ENCODE assay signal across 11 cellular contexts in the genomic region with DNA sequence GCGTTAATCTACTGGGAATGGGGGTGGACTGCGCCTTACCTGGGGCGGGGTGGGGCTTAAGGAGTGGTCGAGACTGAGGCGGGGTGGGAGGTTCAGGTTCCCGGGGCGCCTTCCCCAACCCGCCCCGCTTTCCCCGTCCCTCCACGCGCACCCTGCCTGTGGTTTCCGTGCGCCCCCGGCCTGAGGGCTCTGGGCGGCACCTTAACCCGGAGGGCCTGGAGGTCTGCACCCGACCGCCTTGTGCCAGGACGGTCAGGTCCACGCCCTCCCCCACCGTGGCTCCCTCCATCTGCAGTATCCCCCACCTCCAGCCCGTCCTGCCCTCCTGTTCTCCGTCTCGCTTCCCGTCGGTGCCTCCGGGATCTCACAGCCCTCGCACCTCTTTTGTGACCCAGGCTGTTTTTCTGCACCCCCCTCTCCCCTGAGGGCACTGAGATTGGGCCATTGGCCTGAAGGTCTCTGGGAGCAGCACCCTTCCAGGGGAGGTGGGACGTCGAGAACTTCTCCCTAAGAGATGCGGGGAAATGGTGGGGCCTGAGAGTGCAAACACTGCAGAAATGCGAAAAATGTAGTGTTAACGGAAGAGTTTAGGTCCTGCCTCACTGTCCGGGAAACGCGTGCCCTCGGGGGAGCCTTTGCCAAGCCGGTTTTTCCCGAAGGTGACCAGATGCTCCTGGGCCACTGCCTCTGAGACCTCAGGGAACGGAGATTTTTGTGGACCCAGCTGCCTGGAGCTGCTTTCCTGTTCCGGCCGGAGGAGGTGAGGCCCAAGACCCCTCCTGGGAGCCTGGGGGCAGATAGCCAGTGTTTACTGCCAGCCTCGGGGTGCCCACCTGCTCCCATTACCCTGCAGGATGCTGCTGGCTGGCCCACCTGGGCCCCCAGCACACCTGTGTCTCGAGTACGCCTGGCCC. TPM values are rescaled to one million over a fixed set of nuclear protein-coding genes. Genes with fewer than 3 reads are reported as not detected.
DNase-seq lines count a peak whose midpoint lies in the region; ATAC-seq and TF ChIP-seq lines count a peak whose summit lies in the region.
"Had no signal": no experiment of that assay in that cellular context is flagged by ENCODE, and none has a peak within 500 bp of the region (broad histone marks: within the 10 kb centered on the region; RNA-seq: fewer than 3 reads in every experiment).

No MANE protein-coding gene starts in this region.

- no CpG with 5 or more reads among the region's 46 CpGs for WGBS in iPS DF 6.9 (ENCODE audit: insufficient coverage, insufficient read length)
- no CpG with 5 or more reads among the region's 46 CpGs for WGBS in trophoblast cell (ENCODE audit: extremely low coverage, insufficient coverage, insufficient read length)
- WGBS in gastroesophageal sphincter (ENCODE audit: low coverage in 1 of 2), 2 donors: 18% methylated on average over 9 of the region's 46 CpGs; no CpG with 5 or more reads in 1 of the 2 donors

- POLR2A ChIA-PET in Caco-2 (lab: Charles Lee): no interaction called here
- POLR2A ChIA-PET in CD4-positive, alpha-beta memory T cell (lab: Charles Lee; ENCODE audit: partially characterized antibody): no interaction called here

- H3K9me3 ChIP-seq in Caco-2 (no peaks in the 10 kb centered on the region), iPS DF 6.9 (ENCODE audit: control insufficient read depth, insufficient read depth, low read length) (no peaks in the 10 kb centered on the region), trophoblast cell (ENCODE audit: insufficient read depth, low read depth, low read length) (peaks cover 15% of the 10 kb centered on the region), gastroesophageal sphincter (no peaks in the 10 kb centered on the region)
- H3K9me3 ChIP-seq in CD4-positive, alpha-beta memory T cell (ENCODE audit: control insufficient read depth in 1 of 2, low read length in 2 of 2): no peaks in the 10 kb centered on the region

- ATAC-seq in GM21717 (IDR thresholded peaks at IDR 0.05; ENCODE audit: unreplicated experiment): no peak
- no peak for ATAC-seq in HG03469 (IDR thresholded peaks at IDR 0.05; ENCODE audit: unreplicated experiment)
- ATAC-seq in gastroesophageal sphincter: no peak
- ATAC-seq: SK-N-SH treated with all-trans-retinoic acid at 6 μM for 48 hours had no signal

- BruUV-seq in Caco-2 (replicated peaks; lab: Mats Ljungman, UMichigan): TSS peak; percentile 15

- H3K9ac ChIP-seq in trophoblast cell (ENCODE audit: low read length): no peak overlapping the region

- no peak overlapping the region for H4K12ac ChIP-seq in trophoblast cell (ENCODE audit: low read depth, low read length)

- no peak overlapping the region for H2AFZ ChIP-seq in trophoblast cell (ENCODE audit: insufficient read depth, low read length, poor library complexity)

- H3K36me3 ChIP-seq in Caco-2 (ENCODE audit: control insufficient read depth, insufficient read depth, low read length) (peaks cover 3% of the 10 kb centered on the region), iPS DF 6.9 (ENCODE audit: control insufficient read depth, insufficient read depth, low read length) (no peaks in the 10 kb centered on the region), trophoblast cell (ENCODE audit: control insufficient read depth in 1 of 2, insufficient read depth in 2 of 2, low read length in 2 of 2) (no peaks in the 10 kb centered on the region), gastroesophageal sphincter (no peaks in the 10 kb centered on the region)
- H3K36me3 ChIP-seq in CD4-positive, alpha-beta memory T cell (ENCODE audit: insufficient read depth, low read length): no peaks in the 10 kb centered on the region

- H3K4me1 Mint-ChIP-seq in Caco-2 (ENCODE audit: low read depth, unreplicated experiment): peaks cover 10% of the 10 kb centered on the region
- H3K4me1 Mint-ChIP-seq in CD4-positive, alpha-beta memory T cell: peaks cover under 1 to 15% (median 7%) of the 10 kb centered on the region in 4 donors

- H3K4me3 Mint-ChIP-seq in Caco-2 (ENCODE audit: unreplicated experiment): peak overlapping the region; percentile 67
- peak overlapping the region in 4 of 8 donors; percentile 31 to 54 (median 36) for H3K4me3 Mint-ChIP-seq in CD4-positive, alpha-beta memory T cell

- H3K27me3 ChIP-seq in Caco-2 (replicated peaks; ENCODE audit: control insufficient read depth, insufficient read depth, low read length) (no peaks in the 10 kb centered on the region), iPS DF 6.9 (ENCODE audit: control insufficient read depth, insufficient read depth, low read length) (peaks cover 40% of the 10 kb centered on the region), trophoblast cell (ENCODE audit: insufficient read depth, low read length) (peaks cover 36% of the 10 kb centered on the region), gastroesophageal sphincter (peaks cover 95% of the 10 kb centered on the region)
- H3K27me3 ChIP-seq in CD4-positive, alpha-beta memory T cell (ENCODE audit: insufficient read depth, low read length): peaks cover 11% of the 10 kb centered on the region

- no peaks in the 10 kb centered on the region for H3K9me3 Mint-ChIP-seq in Caco-2 (ENCODE audit: unreplicated experiment)
- H3K9me3 Mint-ChIP-seq in CD4-positive, alpha-beta memory T cell: peaks cover 0 to 2% (median 0%) of the 10 kb centered on the region in 8 donors

- H3K4me2 ChIP-seq in trophoblast cell (ENCODE audit: low read length): no peak overlapping the region

- H3K27ac ChIP-seq in iPS DF 6.9 (ENCODE audit: low read length): no peak overlapping the region
- no peak overlapping the region for H3K27ac ChIP-seq in trophoblast cell (ENCODE audit: low read depth, low read length)
- no peak overlapping the region for H3K27ac ChIP-seq in gastroesophageal sphincter
- no peak overlapping the region for H3K27ac ChIP-seq in CD4-positive, alpha-beta memory T cell (ENCODE audit: low read depth, low read length)

- H3K4me3 ChIP-seq in Caco-2 (ENCODE audit: low read depth, low read length) (no peak overlapping the region), iPS DF 6.9 (ENCODE audit: low read length) (peak overlapping the region; percentile 8; the same call in 1 of the 2 replicates), trophoblast cell (ENCODE audit: low read depth, low read length) (no peak overlapping the region), gastroesophageal sphincter (peak overlapping the region in 1 of 2 donors; percentile 52)
- no peak overlapping the region for H3K4me3 ChIP-seq in CD4-positive, alpha-beta memory T cell (ENCODE audit: low read length in 2 of 2)

- H3K79me1 ChIP-seq in trophoblast cell (ENCODE audit: low read length): no peaks in the 10 kb centered on the region

- H2BK5ac ChIP-seq in trophoblast cell (ENCODE audit: low read depth, low read length, poor library complexity): no peak overlapping the region

- H3K23ac ChIP-seq in trophoblast cell (ENCODE audit: low read length): no peak overlapping the region

- no peak for TF ChIP-seq POLR2A in gastroesophageal sphincter (IDR thresholded peaks at IDR 0.05)

- peaks cover 24% of the 10 kb centered on the region for H3K36me3 Mint-ChIP-seq in Caco-2 (ENCODE audit: insufficient read depth, unreplicated experiment)
- H3K36me3 Mint-ChIP-seq in CD4-positive, alpha-beta memory T cell: no peaks in the 10 kb centered on the region

- H2BK120ac ChIP-seq in trophoblast cell (ENCODE audit: insufficient read depth, low read length, poor library complexity): no peak overlapping the region

- no peaks in the 10 kb centered on the region for H3K27me3 Mint-ChIP-seq in Caco-2 (ENCODE audit: insufficient read depth, unreplicated experiment)
- peaks cover 16 to 17% of the 10 kb centered on the region in 2 donors for H3K27me3 Mint-ChIP-seq in CD4-positive, alpha-beta memory T cell

- no peak for TF ChIP-seq CTCF in Caco-2 (IDR thresholded peaks at IDR 0.05; ENCODE audit: insufficient read depth in 1 of 2, low read depth in 1 of 2, low read length in 1 of 2, severe bottlenecking in 1 of 2, unreplicated experiment in 1 of 2)
- no peak for TF ChIP-seq CTCF in gastroesophageal sphincter (IDR thresholded peaks at IDR 0.05)

- CTCF ChIA-PET in Caco-2 (lab: Charles Lee): no interaction called here
- CTCF ChIA-PET in CD4-positive, alpha-beta memory T cell (lab: Charles Lee; ENCODE audit: partially characterized antibody): no interaction called here

- DNase-seq in Caco-2 (peak in 1 of 2 experiments; percentile 65), NCI-H146 treated with DMSO at 0.1 percent for 48 hours (lab: John Stamatoyannopoulos, UW; ENCODE audit: unreplicated experiment) (peak; percentile 10), iPS DF 6.9 (ENCODE audit: low read depth, low spot score) (no peak), trophoblast cell (peak; percentile 99 to 100)
- no peak for DNase-seq in CD4-positive, alpha-beta memory T cell
- DNase-seq: NCI-H1417 treated with DMSO at 0.1 percent for 48 hours had no signal

- H3K4me1 ChIP-seq in Caco-2 (peaks cover 27% of the 10 kb centered on the region), iPS DF 6.9 (ENCODE audit: control insufficient read depth, insufficient read depth, low read length) (peaks cover 5% of the 10 kb centered on the region), trophoblast cell (ENCODE audit: control insufficient read depth in 1 of 2, insufficient read depth in 2 of 2, low read length in 2 of 2) (peaks cover 19 to 30% of the 10 kb centered on the region in 2 experiments), gastroesophageal sphincter (peaks cover 0 to 31% (median 14%) of the 10 kb centered on the region in 3 donors)
- H3K4me1 ChIP-seq in CD4-positive, alpha-beta memory T cell (ENCODE audit: insufficient read depth, low read length): peaks cover 26% of the 10 kb centered on the region

- H3K18ac ChIP-seq in trophoblast cell (ENCODE audit: low read length): no peak overlapping the region

- H3K14ac ChIP-seq in trophoblast cell (ENCODE audit: low read length): no peak overlapping the region

- no peak overlapping the region for H4K91ac ChIP-seq in trophoblast cell (ENCODE audit: low read depth, low read length)

- H4K8ac ChIP-seq in trophoblast cell (ENCODE audit: low read depth, low read length): no peak overlapping the region

- intact Hi-C loops in Caco-2 (cut with micrococcal nuclease; ENCODE audit: unreplicated experiment): no loop called here
- intact Hi-C loops in CD4-positive, alpha-beta memory T cell (cut with micrococcal nuclease): no loop called here

- H3K4ac ChIP-seq in trophoblast cell (ENCODE audit: low read depth, low read length): no peak overlapping the region

- no peak for TF ChIP-seq EP300 in gastroesophageal sphincter (IDR thresholded peaks at IDR 0.05)

- no peak overlapping the region for H2BK12ac ChIP-seq in trophoblast cell (ENCODE audit: low read length)

- H2AK5ac ChIP-seq in trophoblast cell (ENCODE audit: low read length): no peak overlapping the region

- no peak overlapping the region for H3K27ac Mint-ChIP-seq in Caco-2 (ENCODE audit: unreplicated experiment)
- no peak overlapping the region for H3K27ac Mint-ChIP-seq in CD4-positive, alpha-beta memory T cell

- no peaks in the 10 kb centered on the region for H3K79me2 ChIP-seq in trophoblast cell (ENCODE audit: control insufficient read depth, insufficient read depth, low read length, poor library complexity)

RNA-seq across cellular contexts. Expression of a gene that starts 1.2 kb away (rescaled TPM):
- 26.6 and 32.5 TPM in 2 replicates for total RNA-seq in Caco-2 (2022)
- 0.59 and 0.60 TPM in 2 replicates for polyA plus RNA-seq in trophoblast cell (2013)
- under 1 TPM in 1 of 4 donors, not detected in 3; 0.27 TPM for total RNA-seq in gastroesophageal sphincter
- under 1 TPM in 1 of 2 experiments, not detected in 1; 0.29 TPM for total RNA-seq in CD4-positive, alpha-beta memory T cell
- under 1 TPM in 1 of 2 donors, not detected in 1; 0.57 TPM for polyA plus RNA-seq in CD4-positive, alpha-beta memory T cell

RNA-seq across cellular contexts. Expression of a gene that starts 30.1 kb away (rescaled TPM):
- 0.09 and 0.21 TPM in 2 replicates for total RNA-seq in Caco-2 (2022)
- polyA plus RNA-seq in trophoblast cell (2013): not detected in 2 replicates
- total RNA-seq in gastroesophageal sphincter: under 1 TPM; 0.15 to 0.78 (median 0.42) TPM
- 10 to 100 TPM; 64.5 to 65.6 TPM for total RNA-seq in CD4-positive, alpha-beta memory T cell
- polyA plus RNA-seq in CD4-positive, alpha-beta memory T cell: 10 to 100 TPM in 1 of 2 donors, 1 to 10 TPM in 1; 9.4 to 10.8 TPM
- polyA plus RNA-seq: keratinocyte had no signal

RNA-seq across cellular contexts. Expression of a gene that starts 30.2 kb away (rescaled TPM):
- 0.97 and 1.2 TPM in 2 replicates for total RNA-seq in Caco-2 (2022)
- polyA plus RNA-seq in trophoblast cell (2013): not detected in 2 replicates
- 1 to 10 TPM in 2 of 4 donors, under 1 TPM in 1, not detected in 1; 0.62 to 3.6 (median 3.6) TPM for total RNA-seq in gastroesophageal sphincter
- 10 to 100 TPM; 41.5 to 50.2 TPM for total RNA-seq in CD4-positive, alpha-beta memory T cell
- 10 to 100 TPM; 14.6 to 52.7 TPM for polyA plus RNA-seq in CD4-positive, alpha-beta memory T cell
- polyA plus RNA-seq: keratinocyte had no signal

Comparison
In these comparisons a context has a peak if more than half of its experiments do, and no peak if none do; other contexts are left out.
1. DNase-seq: peak in NCI-H146 treated with DMSO at 0.1 percent for 48 hours (single experiment) and trophoblast cell (2 of 2); none in iPS DF 6.9 (single experiment) and CD4-positive, alpha-beta memory T cell (0 of 5).
2. RNA of a gene that starts 1.2 kb away (total RNA-seq): 26.6 to 32.5 TPM in Caco-2; 0.29 TPM in CD4-positive, alpha-beta memory T cell and 0.27 TPM in gastroesophageal sphincter; every median in the first group is over 10 times any median in the second.
3. RNA of a gene that starts 30.1 kb away (total RNA-seq): 64.5 to 65.6 TPM in CD4-positive, alpha-beta memory T cell; 0.15 to 0.78 TPM in gastroesophageal sphincter and 0.09 to 0.21 TPM in Caco-2; every median in the first group is over 10 times any median in the second.
4. RNA of a gene that starts 30.2 kb away (total RNA-seq): 41.5 to 50.2 TPM in CD4-positive, alpha-beta memory T cell; 0.62 to 3.6 TPM in gastroesophageal sphincter and 0.97 to 1.2 TPM in Caco-2; every median in the first group is over 4 times any median in the second.